8 cellular contexts compared by ENCODE assay signal in genomic region chr7:139682136-139683013, GRCh38.
DNase-seq lines count a peak whose midpoint lies in the region; ATAC-seq and TF ChIP-seq lines count a peak whose summit lies in the region.

No MANE protein-coding gene starts in this region.

- H3K36me3 Mint-ChIP-seq in neural progenitor cell: peaks cover 42% of the 10 kb centered on the region

- no peaks in the 10 kb centered on the region for H3K9me3 ChIP-seq in neural progenitor cell (ENCODE audit: low read depth)

- H3K27me3 Mint-ChIP-seq in neural progenitor cell (ENCODE audit: insufficient read depth, low read depth): no peaks in the 10 kb centered on the region

- H3K79me2 ChIP-seq in neural progenitor cell (ENCODE audit: low read depth): no peaks in the 10 kb centered on the region

- H3K4me2 ChIP-seq in neural progenitor cell: no peak overlapping the region

- no peaks in the 10 kb centered on the region for H3K27me3 ChIP-seq in neural progenitor cell

- ATAC-seq in HG02973 (IDR thresholded peaks at IDR 0.05; ENCODE audit: unreplicated experiment): no peak

- H3K4me3 Mint-ChIP-seq in neural progenitor cell: no peak overlapping the region

- TF ChIP-seq CTCF in choroid plexus epithelial cell (conservative IDR thresholded peaks at IDR 0.05; ENCODE audit: low read depth, low read length): no peak
- no peak for TF ChIP-seq CTCF in neural progenitor cell (IDR thresholded peaks at IDR 0.05)

- H3K36me3 ChIP-seq in neural progenitor cell: no peaks in the 10 kb centered on the region

- no peak overlapping the region for H3K9ac ChIP-seq in neural progenitor cell

- H3K9me3 Mint-ChIP-seq in neural progenitor cell: peaks cover 38% of the 10 kb centered on the region

- H3K27ac ChIP-seq in neural progenitor cell: no peak overlapping the region

- H3K4me3 ChIP-seq in choroid plexus epithelial cell (ENCODE audit: low read depth, low read length) (no peak overlapping the region), neural progenitor cell (no peak overlapping the region)

- no peaks in the 10 kb centered on the region for H3F3A ChIP-seq in neural progenitor cell (ENCODE audit: low read depth)

- H3K4me1 Mint-ChIP-seq in neural progenitor cell: peaks cover 29% of the 10 kb centered on the region

- H2AFZ ChIP-seq in neural progenitor cell (replicated peaks): no peak overlapping the region

- H4K20me1 ChIP-seq in neural progenitor cell (ENCODE audit: low read depth): no peaks in the 10 kb centered on the region

- peak overlapping the region; percentile 71 for H3K27ac Mint-ChIP-seq in neural progenitor cell

- peak; percentile 74 for DNase-seq in activated effector memory CD4-positive, alpha-beta T cell treated with anti-CD3 and anti-CD28 coated beads, Interleukin-2, amount 50 U/mL, for 16 hours
- DNase-seq in activated effector memory CD4-positive, alpha-beta T cell treated with Interleukin-2 at 50 U/mL for 16 hours: no peak
- DNase-seq in MV-4-11 (lab: John Stamatoyannopoulos, UW) (peak; percentile 10), choroid plexus epithelial cell (ENCODE audit: low read depth) (peak; percentile 61), neural progenitor cell (ENCODE audit: low spot score) (no peak), GM19240 (ENCODE audit: insufficient read length, low spot score) (no peak), NCI-H526 (lab: John Stamatoyannopoulos, UW) (no peak)

- peaks cover 24% of the 10 kb centered on the region for H3K4me1 ChIP-seq in neural progenitor cell

Comparison
In these comparisons a context has a peak if more than half of its experiments do, and no peak if none do; other contexts are left out.
1. DNase-seq: peak in activated effector memory CD4-positive, alpha-beta T cell treated with anti-CD3 and anti-CD28 coated beads, Interleukin-2, amount 50 U/mL, for 16 hours (single experiment), MV-4-11 (single experiment) and choroid plexus epithelial cell (single experiment); none in activated effector memory CD4-positive, alpha-beta T cell treated with Interleukin-2 at 50 U/mL for 16 hours (single experiment), neural progenitor cell (single experiment), GM19240 (single experiment) and NCI-H526 (0 of 2).